ENCODE assay signal across 14 cellular contexts in genomic region chr6:91135406-91135805, GRCh38.
DNase-seq lines count a peak whose midpoint lies in the region; TF ChIP-seq lines count a peak whose summit lies in the region.
"Had no signal": no experiment of that assay in that cellular context is flagged by ENCODE, and none has a peak within 500 bp of the region (broad histone marks: within the 10 kb centered on the region; RNA-seq: fewer than 3 reads in every experiment).

No MANE protein-coding gene starts in this region.

- in situ Hi-C loops in G401 (cut with HindIII; ENCODE audit: low sequenced_read_pairs) = no loop called here

- H3K36me3 ChIP-seq in MG63 = no peaks in the 10 kb centered on the region

- TF ChIP-seq CTCF in brain (conservative IDR thresholded peaks at IDR 0.05) = no peak
- no peak for TF ChIP-seq CTCF in glutamatergic neuron (IDR thresholded peaks at IDR 0.05; ENCODE audit: partially characterized antibody, unreplicated experiment)

- DNase-seq in G401 (ENCODE audit: low spot score) = peak; percentile 91
- peak; percentile 31 for DNase-seq in NCI-H2171 (lab: John Stamatoyannopoulos, UW)
- DNase-seq in glutamatergic neuron = no peak
- no peak for DNase-seq in T-helper 1 cell
- DNase-seq in MG63 = no peak
- no peak for DNase-seq in AG08396 (ENCODE audit: low spot score)
- no peak for DNase-seq in islet precursor cell
- DNase-seq: CD8-positive, alpha-beta T cell; COR-L47; DMS53; H7 had no signal

- H3K27me3 Mint-ChIP-seq in brain (no peaks in the 10 kb centered on the region), glutamatergic neuron (ENCODE audit: unreplicated experiment) (peaks cover 4% of the 10 kb centered on the region)

- no peaks in the 10 kb centered on the region for H3K9me3 ChIP-seq in MG63

- H3K27me3 ChIP-seq in MG63 = no peaks in the 10 kb centered on the region

- H3K9me3 Mint-ChIP-seq in brain (no peaks in the 10 kb centered on the region), glutamatergic neuron (ENCODE audit: unreplicated experiment) (no peaks in the 10 kb centered on the region)
- H3K9me3 Mint-ChIP-seq: CD8-positive, alpha-beta T cell; GM23338 had no signal

- no peaks in the 10 kb centered on the region for H3K36me3 Mint-ChIP-seq in brain
- H3K36me3 Mint-ChIP-seq in glutamatergic neuron (ENCODE audit: unreplicated experiment) = peaks cover 5% of the 10 kb centered on the region
- H3K36me3 Mint-ChIP-seq: CD14-positive monocyte; CD8-positive, alpha-beta T cell had no signal

- peak overlapping the region in 4 of 5 experiments; percentile 46 to 85 (median 64) for H3K27ac Mint-ChIP-seq in brain
- H3K27ac Mint-ChIP-seq in glutamatergic neuron (ENCODE audit: unreplicated experiment) = peak overlapping the region; percentile 44
- H3K27ac Mint-ChIP-seq: CD14-positive monocyte; CD8-positive, alpha-beta T cell; GM23338 had no signal

- H3K4me1 Mint-ChIP-seq in brain = peaks cover 19% of the 10 kb centered on the region
- peaks cover 17% of the 10 kb centered on the region for H3K4me1 Mint-ChIP-seq in glutamatergic neuron (ENCODE audit: low read depth, unreplicated experiment)
- H3K4me1 Mint-ChIP-seq: GM23338 had no signal

- H3K4me3 ChIP-seq in MG63 = no peak overlapping the region
- H3K4me3 ChIP-seq: GM23338 had no signal

- H3K4me3 Mint-ChIP-seq in brain (no peak overlapping the region), glutamatergic neuron (ENCODE audit: unreplicated experiment) (no peak overlapping the region)
- H3K4me3 Mint-ChIP-seq: CD14-positive monocyte; CD8-positive, alpha-beta T cell; GM23338 had no signal

Comparison
In these comparisons a context has a peak if more than half of its experiments do, and no peak if none do; other contexts are left out.
1. DNase-seq: peak in G401 (single experiment) and NCI-H2171 (single experiment); none in glutamatergic neuron (single experiment), T-helper 1 cell (0 of 5), MG63 (single experiment), AG08396 (single experiment) and islet precursor cell (single experiment).